9 cellular contexts compared by ENCODE assay signal in genomic region chr17:4365628-4366311, GRCh38. TPM values are rescaled to one million over a fixed set of nuclear protein-coding genes. Genes with fewer than 3 reads are reported as not detected.
DNase-seq lines count a peak whose midpoint lies in the region; ATAC-seq and TF ChIP-seq lines count a peak whose summit lies in the region.
"Had no signal": no experiment of that assay in that cellular context is flagged by ENCODE, and none has a peak within 500 bp of the region (broad histone marks: within the 10 kb centered on the region; RNA-seq: fewer than 3 reads in every experiment).

No MANE protein-coding gene starts in this region.

- TF ChIP-seq CTCF in fibroblast of lung (conservative IDR thresholded peaks at IDR 0.05 in 1 of 2, IDR thresholded peaks at IDR 0.05 in 1 of 2; ENCODE audit: low read depth in 1 of 2, low read length in 2 of 2) (no peak), nephron (IDR thresholded peaks at IDR 0.05; ENCODE audit: unreplicated experiment in 3 of 3) (no peak), type B pancreatic cell (conservative IDR thresholded peaks at IDR 0.05) (no peak)

- peak overlapping the region in 5 of 8 donors; percentile 42 to 90 (median 87) for H3K4me3 Mint-ChIP-seq in CD4-positive, alpha-beta memory T cell
- peak overlapping the region; percentile 69 for H3K4me3 Mint-ChIP-seq in activated CD4-positive, alpha-beta memory T cell treated with anti-CD3 and anti-CD28 coated beads, Interleukin-2, amount 10 ng/mL, durations not matched to agents 7 days and 5 days
- H3K4me3 Mint-ChIP-seq in nephron (peak overlapping the region in 2 of 3 experiments; percentile 32 to 81), type B pancreatic cell (no peak overlapping the region)

- H3K27me3 Mint-ChIP-seq in CD4-positive, alpha-beta memory T cell: no peaks in the 10 kb centered on the region
- H3K27me3 Mint-ChIP-seq in activated CD4-positive, alpha-beta memory T cell treated with anti-CD3 and anti-CD28 coated beads, Interleukin-2, amount 10 ng/mL, durations not matched to agents 7 days and 5 days: no peaks in the 10 kb centered on the region
- H3K27me3 Mint-ChIP-seq in nephron (ENCODE audit: low read depth): no peaks in the 10 kb centered on the region
- no peaks in the 10 kb centered on the region for H3K27me3 Mint-ChIP-seq in type B pancreatic cell

- peaks cover 53% of the 10 kb centered on the region for H3K79me2 ChIP-seq in fibroblast of lung (ENCODE audit: control insufficient read depth, insufficient read depth, low read length)

- H3K27ac Mint-ChIP-seq in CD4-positive, alpha-beta memory T cell: no peak overlapping the region
- H3K27ac Mint-ChIP-seq in activated CD4-positive, alpha-beta memory T cell treated with anti-CD3 and anti-CD28 coated beads, Interleukin-2, amount 10 ng/mL, durations not matched to agents 7 days and 5 days: peak overlapping the region; percentile 44
- H3K27ac Mint-ChIP-seq in nephron (peak overlapping the region in 1 of 3 experiments; percentile 95), type B pancreatic cell (no peak overlapping the region)

- no peaks in the 10 kb centered on the region for H4K20me1 ChIP-seq in fibroblast of lung (ENCODE audit: control insufficient read depth, extremely low read depth, insufficient read depth, low read length)

- H3K4me2 ChIP-seq in fibroblast of lung (ENCODE audit: extremely low read depth, insufficient read depth, low read length): peak overlapping the region; percentile 41

- ATAC-seq in GM21360 (IDR thresholded peaks at IDR 0.05; ENCODE audit: unreplicated experiment): peak; percentile 2

- H2AFZ ChIP-seq in fibroblast of lung (ENCODE audit: low read length): no peak overlapping the region

- H3K36me3 Mint-ChIP-seq in CD4-positive, alpha-beta memory T cell: peaks cover 0 to 12% of the 10 kb centered on the region in 2 donors
- H3K36me3 Mint-ChIP-seq in activated CD4-positive, alpha-beta memory T cell treated with anti-CD3 and anti-CD28 coated beads, Interleukin-2, amount 10 ng/mL, durations not matched to agents 7 days and 5 days (ENCODE audit: low read depth): peaks cover 20% of the 10 kb centered on the region
- peaks cover 10% of the 10 kb centered on the region for H3K36me3 Mint-ChIP-seq in nephron (ENCODE audit: low read depth)
- H3K36me3 Mint-ChIP-seq in type B pancreatic cell: peaks cover 16% of the 10 kb centered on the region

- POLR2A ChIA-PET in CD4-positive, alpha-beta memory T cell (lab: Charles Lee; ENCODE audit: partially characterized antibody): interaction anchor here (0.8 to 3.1 kb wide), 12 partner anchors 10 to 1966 kb away, joined by 3 to 33 read pairs (median 4); partner anchors contain the start of genes ANKFY1, CYB5D2, RNF167 and SLC25A11
- POLR2A ChIA-PET in activated CD4-positive, alpha-beta memory T cell treated with anti-CD3 and anti-CD28 coated beads, Interleukin-2, amount 10 ng/mL, durations not matched to agents 7 days and 5 days (lab: Charles Lee): interaction anchor here (0.6 to 2.5 kb wide), 24 partner anchors 8 to 580 kb away, joined by 3 to 17 read pairs (median 3); partner anchors contain the start of genes CYB5D2, RNF167 and ZZEF1

- H3K27ac ChIP-seq in CD4-positive, alpha-beta memory T cell (ENCODE audit: low read depth, low read length): peak overlapping the region; percentile 85
- H3K27ac ChIP-seq in fibroblast of lung (ENCODE audit: insufficient read depth, low read length): peak overlapping the region; percentile 85

- H3K9me3 ChIP-seq in CD4-positive, alpha-beta memory T cell (ENCODE audit: control insufficient read depth in 1 of 2, low read length in 2 of 2): no peaks in the 10 kb centered on the region
- H3K9me3 ChIP-seq in fibroblast of lung (ENCODE audit: control insufficient read depth, insufficient read depth, low read depth, low read length): no peaks in the 10 kb centered on the region

- DNase-seq in CD4-positive, alpha-beta memory T cell: peak in 1 of 5 donors; percentile 57
- DNase-seq in HT1080 (ENCODE audit: low read depth) (peak; percentile 30), fibroblast of lung (ENCODE audit: low read depth in 2 of 2) (peak in 1 of 2 donors; percentile 11), type B pancreatic cell (ENCODE audit: extremely low spot score, unreplicated experiment) (peak; percentile 77), NCI-H2107 treated with DMSO at 0.1 percent for 48 hours (lab: John Stamatoyannopoulos, UW; ENCODE audit: unreplicated experiment) (no peak)
- peak; percentile 35 for DNase-seq in activated CD4-positive, alpha-beta memory T cell treated with anti-CD3 and anti-CD28 coated beads, Interleukin-2, amount 10 ng/mL, durations not matched to agents 7 days and 5 days

- no peaks in the 10 kb centered on the region for H3K9me3 Mint-ChIP-seq in CD4-positive, alpha-beta memory T cell
- no peaks in the 10 kb centered on the region for H3K9me3 Mint-ChIP-seq in activated CD4-positive, alpha-beta memory T cell treated with anti-CD3 and anti-CD28 coated beads, Interleukin-2, amount 10 ng/mL, durations not matched to agents 7 days and 5 days
- H3K9me3 Mint-ChIP-seq in nephron (no peaks in the 10 kb centered on the region), type B pancreatic cell (no peaks in the 10 kb centered on the region)
- H3K9me3 Mint-ChIP-seq: T-helper 1 cell treated with Interleukin-12 subunit alpha and Interleukin-12 subunit beta and Interleukin-4 antibody, amounts not matched to agents 30 μg/mL and 1 μg/mL, for 36 hours had no signal

- peaks cover 20 to 46% (median 30%) of the 10 kb centered on the region in 4 donors for H3K4me1 Mint-ChIP-seq in CD4-positive, alpha-beta memory T cell
- H3K4me1 Mint-ChIP-seq in activated CD4-positive, alpha-beta memory T cell treated with anti-CD3 and anti-CD28 coated beads, Interleukin-2, amount 10 ng/mL, durations not matched to agents 7 days and 5 days: peaks cover 40% of the 10 kb centered on the region
- peaks cover 22% of the 10 kb centered on the region for H3K4me1 Mint-ChIP-seq in nephron
- H3K4me1 Mint-ChIP-seq in type B pancreatic cell (ENCODE audit: unreplicated experiment): peaks cover 22% of the 10 kb centered on the region

- no peaks in the 10 kb centered on the region for H3K36me3 ChIP-seq in CD4-positive, alpha-beta memory T cell (ENCODE audit: insufficient read depth, low read length)
- H3K36me3 ChIP-seq in fibroblast of lung (ENCODE audit: control insufficient read depth, insufficient read depth, low read length): no peaks in the 10 kb centered on the region

- H3K4me3 ChIP-seq in CD4-positive, alpha-beta memory T cell (ENCODE audit: low read length in 2 of 2): peak overlapping the region; percentile 39 to 54
- peak overlapping the region; percentile 39 to 89 (median 84) for H3K4me3 ChIP-seq in fibroblast of lung (replicated peaks in 1 of 4; ENCODE audit: control extremely low read depth in 1 of 4, insufficient read depth in 1 of 4, low read depth in 3 of 4, low read length in 4 of 4)

- peak overlapping the region; percentile 90 for H3K9ac ChIP-seq in fibroblast of lung (ENCODE audit: insufficient read depth, low read length)

- intact Hi-C loops in CD4-positive, alpha-beta memory T cell (cut with micrococcal nuclease): loop anchor here (1.0 to 10.0 kb wide), 7 partner anchors 10 to 728 kb away; partner anchors contain the start of genes ANKFY1, CTNS, CYB5D2 and NCBP3

- no peaks in the 10 kb centered on the region for H3K27me3 ChIP-seq in CD4-positive, alpha-beta memory T cell (ENCODE audit: insufficient read depth, low read length)
- H3K27me3 ChIP-seq in fibroblast of lung (ENCODE audit: control insufficient read depth, insufficient read depth, low read length): no peaks in the 10 kb centered on the region

- CTCF ChIA-PET in CD4-positive, alpha-beta memory T cell (lab: Charles Lee; ENCODE audit: partially characterized antibody): no interaction called here
- CTCF ChIA-PET in activated CD4-positive, alpha-beta memory T cell treated with anti-CD3 and anti-CD28 coated beads, Interleukin-2, amount 10 ng/mL, durations not matched to agents 7 days and 5 days (lab: Charles Lee): interaction anchor here (0.6 to 2.6 kb wide), 5 partner anchors 10 to 201 kb away, joined by 3 to 7 read pairs (median 3); no protein-coding TSS in a partner anchor

- H3K4me1 ChIP-seq in CD4-positive, alpha-beta memory T cell (ENCODE audit: insufficient read depth, low read length): peaks cover 36% of the 10 kb centered on the region
- H3K4me1 ChIP-seq in fibroblast of lung (ENCODE audit: control insufficient read depth, extremely low read depth, insufficient read depth, low read length): no peaks in the 10 kb centered on the region

RNA-seq across cellular contexts. Expression of gene UBE2G1, which starts 0.7 kb away (rescaled TPM):
- total RNA-seq in CD4-positive, alpha-beta memory T cell: 10 to 100 TPM; 56.9 to 61.6 TPM
- polyA plus RNA-seq in CD4-positive, alpha-beta memory T cell: 10 to 100 TPM; 62.4 to 69.4 TPM
- total RNA-seq in HT1080 (2014; rRNA removed; shearing (Covaris generic)): 59.7 and 80.2 TPM in 2 replicates
- 70.9 and 91.7 TPM in 2 replicates for polyA plus RNA-seq in HT1080 (2015; cell fraction: cytosol; rRNA removed)
- 47.3 and 55.5 TPM in 2 replicates for polyA plus RNA-seq in HT1080 (2015; cell fraction: nucleus; rRNA removed)
- 10 to 100 TPM; 65.3 to 66.4 TPM for total RNA-seq in activated CD4-positive, alpha-beta memory T cell treated with anti-CD3 and anti-CD28 coated beads, Interleukin-2, amount 10 ng/mL, durations not matched to agents 7 days and 5 days
- 24.4 and 30.7 TPM in 2 replicates for total RNA-seq in fibroblast of lung
- polyA plus RNA-seq in fibroblast of lung: 45.2 and 48.4 TPM in 2 replicates
- polyA plus RNA-seq in fibroblast of lung (2012): 35.5 and 37.2 TPM in 2 replicates
- 10.1 and 10.3 TPM in 2 replicates for polyA minus RNA-seq in fibroblast of lung (ENCODE audit: low replicate concordance)
- 77.7 and 102 TPM in 2 replicates for total RNA-seq in type B pancreatic cell (ENCODE audit: low replicate concordance)
